In genomic region chr19:10134040-10134439, GRCh38 we compare ENCODE assay signal across 1 cellular context.
TF ChIP-seq lines count a peak whose summit lies in the region.

No MANE protein-coding gene starts in this region.

TF ChIP-seq in K562, 482 proteins besides CTCF, POLR2A, EP300 and RAD21:
- no peak for TF ChIP-seq ELF1 (tag; IDR thresholded peaks at IDR 0.05)
- peak; percentile 54; the same call in 1 of the 2 replicates for TF ChIP-seq POLR2G (IDR thresholded peaks at IDR 0.05; ENCODE audit: low read depth, low read length)
